1 cellular context compared by ENCODE assay signal in the genomic region with DNA sequence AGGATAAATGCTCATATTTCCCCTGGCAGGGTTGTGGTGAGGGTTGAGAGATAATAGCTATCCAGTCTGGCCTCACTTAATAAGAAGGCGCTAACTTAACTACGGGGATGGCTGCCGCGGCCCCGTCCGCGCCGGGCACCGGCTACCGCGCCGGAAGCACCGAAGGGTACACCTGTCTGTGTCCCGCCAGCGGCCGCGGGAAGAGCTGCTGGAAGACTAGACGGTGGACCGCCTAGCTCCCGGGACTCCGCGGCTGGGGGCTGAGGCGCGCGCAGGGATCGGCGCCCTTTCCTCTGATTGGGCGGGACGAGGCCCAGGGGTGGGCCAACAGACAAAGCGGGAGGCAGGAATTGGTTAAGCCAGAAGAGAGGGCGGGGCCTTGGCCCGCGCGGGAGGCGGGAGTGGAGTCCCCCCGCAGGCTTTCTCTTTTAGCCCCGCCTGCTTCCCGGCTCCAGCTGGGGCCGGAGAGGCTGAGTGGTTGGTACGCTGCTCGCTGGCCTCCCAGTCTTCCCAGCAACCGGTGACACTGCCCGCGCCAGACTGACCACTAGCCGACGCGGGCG.
TF ChIP-seq lines count a peak whose summit lies in the region.

A gene (plus strand): TSS at position 431 of the 563 bp plus-strand sequence. CDS start 9,051 bp downstream, outside the sequence.

TF ChIP-seq in K562, 482 proteins besides CTCF, POLR2A, EP300 and RAD21 (continued from another document):
- TF ChIP-seq, protein P1, sequence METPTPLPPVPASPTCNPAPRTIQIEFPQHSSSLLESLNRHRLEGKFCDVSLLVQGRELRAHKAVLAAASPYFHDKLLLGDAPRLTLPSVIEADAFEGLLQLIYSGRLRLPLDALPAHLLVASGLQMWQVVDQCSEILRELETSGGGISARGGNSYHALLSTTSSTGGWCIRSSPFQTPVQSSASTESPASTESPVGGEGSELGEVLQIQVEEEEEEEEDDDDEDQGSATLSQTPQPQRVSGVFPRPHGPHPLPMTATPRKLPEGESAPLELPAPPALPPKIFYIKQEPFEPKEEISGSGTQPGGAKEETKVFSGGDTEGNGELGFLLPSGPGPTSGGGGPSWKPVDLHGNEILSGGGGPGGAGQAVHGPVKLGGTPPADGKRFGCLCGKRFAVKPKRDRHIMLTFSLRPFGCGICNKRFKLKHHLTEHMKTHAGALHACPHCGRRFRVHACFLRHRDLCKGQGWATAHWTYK (CRISPR knock-in tag; IDR thresholded peaks at IDR 0.05): no peak
- TF ChIP-seq RCOR1 (IDR thresholded peaks at IDR 0.05; ENCODE audit: borderline replicate concordance in 1 of 2, low read depth in 2 of 2, low read length in 2 of 2) (no peak), BRF1 (IDR thresholded peaks at IDR 0.05; ENCODE audit: borderline replicate concordance, extremely low read depth, insufficient read length) (no peak), FOXP1 (CRISPR knock-in tag; IDR thresholded peaks at IDR 0.05) (no peak), HOXB6 (CRISPR knock-in tag; IDR thresholded peaks at IDR 0.05; ENCODE audit: borderline replicate concordance) (no peak), ZNF644 (tag; IDR thresholded peaks at IDR 0.05; ENCODE audit: low read depth) (no peak), MTF1 (CRISPR knock-in tag; IDR thresholded peaks at IDR 0.05; ENCODE audit: borderline replicate concordance) (no peak), MTA2 (IDR thresholded peaks at IDR 0.05; ENCODE audit: low read depth) (no peak), HDGF (IDR thresholded peaks at IDR 0.05) (no peak), ZFP30 (CRISPR knock-in tag; IDR thresholded peaks at IDR 0.05; ENCODE audit: borderline replicate concordance) (no peak), RBM15 (IDR thresholded peaks at IDR 0.05; ENCODE audit: insufficient read depth, low read length) (no peak)
- TF ChIP-seq, protein P2, sequence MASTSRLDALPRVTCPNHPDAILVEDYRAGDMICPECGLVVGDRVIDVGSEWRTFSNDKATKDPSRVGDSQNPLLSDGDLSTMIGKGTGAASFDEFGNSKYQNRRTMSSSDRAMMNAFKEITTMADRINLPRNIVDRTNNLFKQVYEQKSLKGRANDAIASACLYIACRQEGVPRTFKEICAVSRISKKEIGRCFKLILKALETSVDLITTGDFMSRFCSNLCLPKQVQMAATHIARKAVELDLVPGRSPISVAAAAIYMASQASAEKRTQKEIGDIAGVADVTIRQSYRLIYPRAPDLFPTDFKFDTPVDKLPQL (IDR thresholded peaks at IDR 0.05; ENCODE audit: extremely low read depth, insufficient read length): no peak
- TF ChIP-seq, protein P3, sequence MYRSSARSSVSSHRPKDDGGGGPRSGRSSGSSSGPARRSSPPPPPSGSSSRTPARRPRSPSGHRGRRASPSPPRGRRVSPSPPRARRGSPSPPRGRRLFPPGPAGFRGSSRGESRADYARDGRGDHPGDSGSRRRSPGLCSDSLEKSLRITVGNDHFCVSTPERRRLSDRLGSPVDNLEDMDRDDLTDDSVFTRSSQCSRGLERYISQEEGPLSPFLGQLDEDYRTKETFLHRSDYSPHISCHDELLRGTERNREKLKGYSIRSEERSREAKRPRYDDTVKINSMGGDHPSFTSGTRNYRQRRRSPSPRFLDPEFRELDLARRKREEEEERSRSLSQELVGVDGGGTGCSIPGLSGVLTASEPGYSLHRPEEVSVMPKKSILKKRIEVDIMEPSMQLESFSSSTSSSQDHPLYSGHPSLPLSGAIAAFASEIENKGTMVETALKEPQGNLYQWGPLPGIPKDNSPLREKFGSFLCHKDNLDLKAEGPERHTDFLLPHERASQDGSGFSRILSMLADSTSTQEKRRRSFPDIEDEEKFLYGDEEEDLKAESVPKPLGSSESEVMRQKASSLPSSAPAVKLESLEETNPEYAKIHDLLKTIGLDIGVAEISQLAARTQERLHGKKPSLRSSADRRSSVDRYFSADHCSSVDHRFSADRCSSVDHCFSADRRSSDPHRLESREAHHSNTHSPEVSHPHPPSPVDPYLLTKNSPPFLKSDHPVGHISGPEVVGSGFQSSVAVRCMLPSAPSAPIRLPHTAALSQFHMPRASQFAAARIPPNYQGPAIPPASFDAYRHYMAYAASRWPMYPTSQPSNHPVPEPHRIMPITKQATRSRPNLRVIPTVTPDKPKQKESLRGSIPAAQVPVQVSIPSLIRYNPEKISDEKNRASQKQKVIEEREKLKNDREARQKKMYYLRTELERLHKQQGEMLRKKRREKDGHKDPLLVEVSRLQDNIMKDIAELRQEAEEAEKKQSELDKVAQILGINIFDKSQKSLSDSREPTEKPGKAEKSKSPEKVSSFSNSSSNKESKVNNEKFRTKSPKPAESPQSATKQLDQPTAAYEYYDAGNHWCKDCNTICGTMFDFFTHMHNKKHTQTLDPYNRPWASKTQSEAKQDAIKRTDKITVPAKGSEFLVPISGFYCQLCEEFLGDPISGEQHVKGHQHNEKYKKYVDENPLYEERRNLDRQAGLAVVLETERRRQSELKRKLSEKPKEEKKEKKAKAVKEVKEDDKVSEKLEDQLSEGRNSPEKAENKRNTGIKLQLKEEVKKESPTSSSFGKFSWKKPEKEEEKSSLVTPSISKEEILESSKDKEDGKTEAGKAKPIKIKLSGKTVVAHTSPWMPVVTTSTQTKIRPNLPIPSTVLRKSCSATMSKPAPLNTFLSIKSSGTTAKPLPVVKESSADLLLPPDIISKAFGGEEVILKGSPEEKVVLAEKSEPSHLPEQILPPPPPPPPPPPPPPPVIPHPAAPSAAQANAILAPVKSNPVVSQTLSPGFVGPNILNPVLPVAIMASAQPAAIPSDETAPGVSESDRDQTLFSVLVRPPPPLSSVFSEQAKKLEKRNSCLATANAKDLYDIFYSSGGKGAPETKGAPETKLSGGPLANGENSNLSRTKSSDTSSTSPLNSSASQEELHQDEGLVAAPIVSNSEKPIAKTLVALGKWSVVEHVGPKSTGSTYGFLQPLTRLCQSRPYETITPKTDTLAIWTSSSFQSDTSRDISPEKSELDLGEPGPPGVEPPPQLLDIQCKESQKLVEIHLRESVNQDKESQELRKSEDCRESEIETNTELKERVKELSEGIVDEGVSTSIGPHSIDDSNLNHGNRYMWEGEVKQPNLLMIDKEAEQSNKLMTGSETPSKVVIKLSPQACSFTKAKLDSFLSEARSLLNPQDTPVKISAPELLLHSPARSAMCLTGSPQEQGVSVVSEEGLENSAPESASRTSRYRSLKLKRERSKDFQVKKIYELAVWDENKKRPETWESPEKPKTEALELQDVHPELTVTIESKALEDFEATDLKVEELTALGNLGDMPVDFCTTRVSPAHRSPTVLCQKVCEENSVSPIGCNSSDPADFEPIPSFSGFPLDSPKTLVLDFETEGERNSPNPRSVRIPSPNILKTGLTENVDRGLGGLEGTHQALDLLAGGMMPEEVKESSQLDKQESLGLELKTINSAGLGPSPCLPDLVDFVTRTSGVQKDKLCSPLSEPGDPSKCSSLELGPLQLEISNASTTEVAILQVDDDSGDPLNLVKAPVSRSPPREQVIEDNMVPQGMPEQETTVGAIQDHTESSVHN (IDR thresholded peaks at IDR 0.05; ENCODE audit: borderline replicate concordance in 1 of 2, low read depth in 1 of 2): no peak
- TF ChIP-seq, protein P4, sequence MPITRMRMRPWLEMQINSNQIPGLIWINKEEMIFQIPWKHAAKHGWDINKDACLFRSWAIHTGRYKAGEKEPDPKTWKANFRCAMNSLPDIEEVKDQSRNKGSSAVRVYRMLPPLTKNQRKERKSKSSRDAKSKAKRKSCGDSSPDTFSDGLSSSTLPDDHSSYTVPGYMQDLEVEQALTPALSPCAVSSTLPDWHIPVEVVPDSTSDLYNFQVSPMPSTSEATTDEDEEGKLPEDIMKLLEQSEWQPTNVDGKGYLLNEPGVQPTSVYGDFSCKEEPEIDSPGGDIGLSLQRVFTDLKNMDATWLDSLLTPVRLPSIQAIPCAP (CRISPR knock-in tag; IDR thresholded peaks at IDR 0.05; ENCODE audit: borderline replicate concordance): no peak
- TF ChIP-seq, protein P5, sequence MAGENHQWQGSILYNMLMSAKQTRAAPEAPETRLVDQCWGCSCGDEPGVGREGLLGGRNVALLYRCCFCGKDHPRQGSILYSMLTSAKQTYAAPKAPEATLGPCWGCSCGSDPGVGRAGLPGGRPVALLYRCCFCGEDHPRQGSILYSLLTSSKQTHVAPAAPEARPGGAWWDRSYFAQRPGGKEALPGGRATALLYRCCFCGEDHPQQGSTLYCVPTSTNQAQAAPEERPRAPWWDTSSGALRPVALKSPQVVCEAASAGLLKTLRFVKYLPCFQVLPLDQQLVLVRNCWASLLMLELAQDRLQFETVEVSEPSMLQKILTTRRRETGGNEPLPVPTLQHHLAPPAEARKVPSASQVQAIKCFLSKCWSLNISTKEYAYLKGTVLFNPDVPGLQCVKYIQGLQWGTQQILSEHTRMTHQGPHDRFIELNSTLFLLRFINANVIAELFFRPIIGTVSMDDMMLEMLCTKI (IDR thresholded peaks at IDR 0.05; ENCODE audit: partially characterized antibody): no peak
